Comparison of ENCODE assay signal across 8 cellular contexts in the genomic region with DNA sequence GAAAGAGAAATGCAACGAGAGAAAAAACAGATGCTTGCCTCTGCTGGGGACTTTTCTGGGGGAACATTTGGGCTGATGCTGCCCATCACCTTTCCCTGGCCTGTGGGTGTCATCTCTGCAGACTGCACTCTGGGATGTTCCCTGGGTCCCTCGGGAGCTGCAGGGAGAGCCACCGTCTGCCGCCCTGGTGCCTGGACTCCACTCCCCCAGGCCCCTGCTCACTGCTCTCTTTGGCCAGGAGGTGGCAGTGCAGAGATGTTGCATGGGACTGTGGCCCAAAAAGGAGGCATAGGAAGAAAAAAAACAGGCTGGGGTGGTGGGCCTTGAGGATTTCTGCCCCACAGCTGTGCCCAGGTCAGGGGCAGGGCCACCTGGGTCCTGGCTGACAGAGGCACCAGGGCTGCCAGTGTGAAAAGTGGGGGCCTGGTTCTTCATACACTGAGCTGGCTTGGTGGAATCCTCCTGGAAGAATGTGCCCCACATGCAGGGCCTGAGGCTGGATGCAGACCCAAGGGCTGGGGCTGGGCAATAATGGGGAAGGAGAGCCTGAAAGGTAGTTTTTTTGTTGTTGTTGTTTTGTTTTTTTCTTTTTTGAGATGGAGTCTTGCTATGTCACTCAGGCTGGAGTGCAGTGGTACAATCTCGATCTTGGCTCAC.
A peak's percentile ranks its signal among the peaks of the same experiment; 100 is the strongest.
DNase-seq lines count a peak whose midpoint lies in the region; ATAC-seq and TF ChIP-seq lines count a peak whose summit lies in the region.

No MANE protein-coding gene starts in this region.

- POLR2A ChIA-PET in activated CD4-positive, alpha-beta T cell treated with anti-CD3 and anti-CD28 coated beads, Interleukin-2, amount 10 ng/mL, durations not matched to agents 7 days and 5 days (lab: Charles Lee) = interaction anchor here (0.6 kb wide), 1 partner anchor 407 kb away, joined by 5 read pairs; no protein-coding TSS in a partner anchor

- H3K9me3 ChIP-seq in prostate gland = no peaks in the 10 kb centered on the region

- H3K9me3 Mint-ChIP-seq in activated CD4-positive, alpha-beta T cell treated with anti-CD3 and anti-CD28 coated beads, Interleukin-2, amount 10 ng/mL, durations not matched to agents 7 days and 5 days = no peaks in the 10 kb centered on the region

- H3K4me3 Mint-ChIP-seq in activated CD4-positive, alpha-beta T cell treated with anti-CD3 and anti-CD28 coated beads, Interleukin-2, amount 10 ng/mL, durations not matched to agents 7 days and 5 days = no peak overlapping the region

- no peak overlapping the region for H3K27ac ChIP-seq in prostate gland

- DNase-seq in EH (ENCODE audit: low read depth) = peak; percentile 49
- DNase-seq in LHCN-M2 (ENCODE audit: low read depth) = peak; percentile 19
- DNase-seq in activated CD4-positive, alpha-beta T cell treated with anti-CD3 and anti-CD28 coated beads, Interleukin-2, amount 10 ng/mL, durations not matched to agents 7 days and 5 days = peak; percentile 40
- DNase-seq in fibroblast of the conjunctiva (ENCODE audit: low read depth) = peak; percentile 13
- no peak for DNase-seq in prostate gland (ENCODE audit: low spot score)
- no peak for DNase-seq in T-helper 9 cell

- H3K27me3 ChIP-seq in prostate gland (replicated peaks; ENCODE audit: insufficient read depth) = no peaks in the 10 kb centered on the region

- intact Hi-C loops in prostate gland (cut with DNase I) = no loop called here

- no peak for TF ChIP-seq POLR2A in prostate gland (IDR thresholded peaks at IDR 0.05)

- no peaks in the 10 kb centered on the region for H3K36me3 ChIP-seq in prostate gland

- peak in 3 of 4 experiments; percentile 36 to 60 (median 37) for TF ChIP-seq CTCF in prostate gland (IDR thresholded peaks at IDR 0.05)

- no peaks in the 10 kb centered on the region for H3K36me3 Mint-ChIP-seq in activated CD4-positive, alpha-beta T cell treated with anti-CD3 and anti-CD28 coated beads, Interleukin-2, amount 10 ng/mL, durations not matched to agents 7 days and 5 days (ENCODE audit: low read depth)

- H3K27me3 Mint-ChIP-seq in activated CD4-positive, alpha-beta T cell treated with anti-CD3 and anti-CD28 coated beads, Interleukin-2, amount 10 ng/mL, durations not matched to agents 7 days and 5 days = no peaks in the 10 kb centered on the region

- CTCF ChIA-PET in activated CD4-positive, alpha-beta T cell treated with anti-CD3 and anti-CD28 coated beads, Interleukin-2, amount 10 ng/mL, durations not matched to agents 7 days and 5 days (lab: Charles Lee) = no interaction called here

- ATAC-seq in GM21447 (IDR thresholded peaks at IDR 0.05; ENCODE audit: unreplicated experiment) (peak; percentile 56), HG03378 (IDR thresholded peaks at IDR 0.05; ENCODE audit: unreplicated experiment) (no peak)

- WGBS in prostate gland = 53% methylated on average over 5 of the region's 5 CpGs

- H3K27ac Mint-ChIP-seq in activated CD4-positive, alpha-beta T cell treated with anti-CD3 and anti-CD28 coated beads, Interleukin-2, amount 10 ng/mL, durations not matched to agents 7 days and 5 days = no peak overlapping the region

- H3K4me1 Mint-ChIP-seq in activated CD4-positive, alpha-beta T cell treated with anti-CD3 and anti-CD28 coated beads, Interleukin-2, amount 10 ng/mL, durations not matched to agents 7 days and 5 days = peaks cover 7% of the 10 kb centered on the region

- no peak overlapping the region for H3K4me3 ChIP-seq in prostate gland

- H3K4me1 ChIP-seq in prostate gland (replicated peaks) = no peaks in the 10 kb centered on the region

Comparison
In these comparisons a context has a peak if more than half of its experiments do, and no peak if none do; other contexts are left out.
1. DNase-seq: peak in EH (single experiment), LHCN-M2 (single experiment), activated CD4-positive, alpha-beta T cell treated with anti-CD3 and anti-CD28 coated beads, Interleukin-2, amount 10 ng/mL, durations not matched to agents 7 days and 5 days (single experiment) and fibroblast of the conjunctiva (single experiment); none in prostate gland (single experiment) and T-helper 9 cell (single experiment).